8 cellular contexts compared by ENCODE assay signal in the genomic region with DNA sequence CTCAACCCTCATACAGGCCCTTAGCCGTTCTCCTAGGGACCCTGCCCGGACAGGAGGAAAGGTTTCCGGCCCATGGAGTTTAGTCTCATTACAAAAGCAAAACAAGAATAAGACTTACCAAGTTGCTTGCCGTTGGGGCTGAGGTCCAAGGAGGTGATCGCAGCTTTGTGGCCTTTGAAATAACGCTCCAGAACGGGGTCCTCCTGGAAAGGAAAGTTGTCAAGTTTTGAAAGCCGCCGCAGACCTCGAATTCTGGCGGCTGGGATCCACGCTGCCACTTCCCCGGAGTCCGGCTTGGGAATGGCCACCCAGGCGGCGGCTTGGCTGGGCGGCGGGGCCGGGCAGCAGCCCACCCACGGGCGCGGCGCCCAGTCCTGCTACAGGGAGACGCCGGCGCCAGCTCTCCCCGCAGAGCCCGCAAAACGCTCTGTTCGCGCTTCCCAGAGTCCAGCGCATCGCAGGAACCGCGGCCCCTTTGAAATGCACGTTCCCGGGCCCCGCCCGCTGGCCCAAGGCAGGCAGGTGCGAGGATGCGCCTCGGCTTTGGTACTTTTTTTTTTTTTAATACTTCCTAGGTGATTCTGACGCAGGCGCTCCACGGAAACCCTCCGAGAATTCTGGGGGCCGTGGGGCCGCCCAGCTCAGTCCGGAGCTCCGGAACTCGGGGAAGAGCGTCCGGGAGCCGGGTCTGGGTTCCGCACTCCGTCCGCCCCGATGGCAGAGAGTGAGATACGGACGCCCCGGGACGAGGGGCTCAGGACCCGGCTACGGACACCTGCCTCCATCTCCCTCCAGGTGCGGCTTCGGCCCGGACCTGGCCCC. TPM values are rescaled to one million over a fixed set of nuclear protein-coding genes. Genes with fewer than 3 reads are reported as not detected.
DNase-seq lines count a peak whose midpoint lies in the region; ATAC-seq and TF ChIP-seq lines count a peak whose summit lies in the region.

No MANE protein-coding gene starts in this region.

- H3K27ac Mint-ChIP-seq in activated CD8-positive, alpha-beta memory T cell treated with anti-CD3 and anti-CD28 coated beads, Interleukin-2, amount 10 ng/mL, durations not matched to agents 7 days and 5 days: peak overlapping the region; percentile 97
- peak overlapping the region; percentile 83 for H3K27ac Mint-ChIP-seq in activated T-helper 17 cell treated with anti-CD3 and anti-CD28 coated beads, Interleukin-2, amount 50 U/mL, for 72 hours

- peaks cover 36% of the 10 kb centered on the region for H3K36me3 Mint-ChIP-seq in activated CD8-positive, alpha-beta memory T cell treated with anti-CD3 and anti-CD28 coated beads, Interleukin-2, amount 10 ng/mL, durations not matched to agents 7 days and 5 days
- H3K36me3 Mint-ChIP-seq in activated T-helper 17 cell treated with anti-CD3 and anti-CD28 coated beads, Interleukin-2, amount 50 U/mL, for 72 hours (ENCODE audit: low read depth): peaks cover 46% of the 10 kb centered on the region

- H3K36me3 ChIP-seq in neuron (ENCODE audit: insufficient read depth, low read length) (peaks cover 5% of the 10 kb centered on the region), thyroid gland (no peaks in the 10 kb centered on the region)

- H3K4me1 ChIP-seq in neuron (ENCODE audit: insufficient read depth, low read length) (peaks cover 11% of the 10 kb centered on the region), thyroid gland (peaks cover 16 to 33% of the 10 kb centered on the region in 2 donors)

- peak overlapping the region; percentile 93 for H2AFZ ChIP-seq in neuron (ENCODE audit: low read depth, low read length)

- no peaks in the 10 kb centered on the region for H3K9me3 Mint-ChIP-seq in activated CD8-positive, alpha-beta memory T cell treated with anti-CD3 and anti-CD28 coated beads, Interleukin-2, amount 10 ng/mL, durations not matched to agents 7 days and 5 days (ENCODE audit: low read depth)
- H3K9me3 Mint-ChIP-seq in activated T-helper 17 cell treated with anti-CD3 and anti-CD28 coated beads, Interleukin-2, amount 50 U/mL, for 72 hours: no peaks in the 10 kb centered on the region

- TF ChIP-seq CTCF in fibroblast of the aortic adventitia (IDR thresholded peaks at IDR 0.05; ENCODE audit: insufficient read depth, low read length): no peak
- TF ChIP-seq CTCF in thyroid gland (IDR thresholded peaks at IDR 0.05): peak in 1 of 6 experiments; percentile 19

- intact Hi-C loops in thyroid gland (cut with DNase I): loop anchor here (5.0 kb wide), 1 partner anchor 508 kb away; no protein-coding TSS in a partner anchor

- peak; percentile 67 for DNase-seq in activated CD8-positive, alpha-beta memory T cell treated with anti-CD3 and anti-CD28 coated beads, Interleukin-2, amount 10 ng/mL, durations not matched to agents 7 days and 5 days
- DNase-seq in activated CD8-positive, alpha-beta memory T cell treated with anti-CD3 and anti-CD28 coated beads for 24 hours: no peak
- DNase-seq in NCI-H526 (lab: John Stamatoyannopoulos, UW) (peak; percentile 57 to 69), fibroblast of the aortic adventitia (ENCODE audit: low read depth) (no peak), thyroid gland (peak; percentile 49 to 52)

- no peak for TF ChIP-seq POLR2A in thyroid gland (IDR thresholded peaks at IDR 0.05)

- peak overlapping the region; percentile 88 to 91 (median 89) for H3K27ac ChIP-seq in thyroid gland

- H3K4me3 ChIP-seq in fibroblast of the aortic adventitia (ENCODE audit: low read depth, low read length): peak overlapping the region; percentile 69
- peak overlapping the region; percentile 72 for H3K4me3 ChIP-seq in neuron (ENCODE audit: low read length)
- H3K4me3 ChIP-seq in thyroid gland (replicated peaks in 1 of 3): peak overlapping the region; percentile 73 to 89 (median 79)

- peak; percentile 25 for ATAC-seq in activated CD8-positive, alpha-beta memory T cell treated with anti-CD3 and anti-CD28 coated beads, Interleukin-2, amount 10 ng/mL, durations not matched to agents 7 days and 5 days
- ATAC-seq in HG02973 (IDR thresholded peaks at IDR 0.05; ENCODE audit: unreplicated experiment): peak; percentile 22
- ATAC-seq in activated T-helper 17 cell treated with anti-CD3 and anti-CD28 coated beads, Interleukin-2, amount 50 U/mL, for 72 hours (replicated peaks): peak; percentile 41

- CTCF ChIA-PET in activated CD8-positive, alpha-beta memory T cell treated with anti-CD3 and anti-CD28 coated beads, Interleukin-2, amount 10 ng/mL, durations not matched to agents 7 days and 5 days (lab: Charles Lee): interaction anchor here (0.7 to 9.6 kb wide), 21 partner anchors 12 to 506 kb away, joined by 3 to 194 read pairs (median 4); a partner anchor contains a TSS

- peak overlapping the region; percentile 92 for H3K4me3 Mint-ChIP-seq in activated CD8-positive, alpha-beta memory T cell treated with anti-CD3 and anti-CD28 coated beads, Interleukin-2, amount 10 ng/mL, durations not matched to agents 7 days and 5 days
- H3K4me3 Mint-ChIP-seq in activated T-helper 17 cell treated with anti-CD3 and anti-CD28 coated beads, Interleukin-2, amount 50 U/mL, for 72 hours: peak overlapping the region; percentile 85

- 0 to 1% methylated on average over 36 to 41 of the region's 67 CpGs for WGBS in thyroid gland, 2 donors

- H3K27me3 ChIP-seq in neuron (ENCODE audit: insufficient read depth, low read length) (no peaks in the 10 kb centered on the region), thyroid gland (no peaks in the 10 kb centered on the region)

- H3K27me3 Mint-ChIP-seq in activated CD8-positive, alpha-beta memory T cell treated with anti-CD3 and anti-CD28 coated beads, Interleukin-2, amount 10 ng/mL, durations not matched to agents 7 days and 5 days: no peaks in the 10 kb centered on the region
- H3K27me3 Mint-ChIP-seq in activated T-helper 17 cell treated with anti-CD3 and anti-CD28 coated beads, Interleukin-2, amount 50 U/mL, for 72 hours: no peaks in the 10 kb centered on the region

- H3K9me3 ChIP-seq in neuron (ENCODE audit: low read length): no peaks in the 10 kb centered on the region
- H3K9me3 ChIP-seq in thyroid gland: no peaks in the 10 kb centered on the region

- peaks cover 75% of the 10 kb centered on the region for H3K4me1 Mint-ChIP-seq in activated CD8-positive, alpha-beta memory T cell treated with anti-CD3 and anti-CD28 coated beads, Interleukin-2, amount 10 ng/mL, durations not matched to agents 7 days and 5 days
- peaks cover 37% of the 10 kb centered on the region for H3K4me1 Mint-ChIP-seq in activated T-helper 17 cell treated with anti-CD3 and anti-CD28 coated beads, Interleukin-2, amount 50 U/mL, for 72 hours

RNA-seq across cellular contexts. Expression of a gene that starts 0.6 kb away (rescaled TPM):
- total RNA-seq in activated CD8-positive, alpha-beta memory T cell treated with anti-CD3 and anti-CD28 coated beads, Interleukin-2, amount 10 ng/mL, durations not matched to agents 7 days and 5 days: 10 to 100 TPM; 16.5 to 17.5 TPM
- 10 to 100 TPM; 15.1 to 16.7 TPM for total RNA-seq in activated T-helper 17 cell treated with anti-CD3 and anti-CD28 coated beads, Interleukin-2, amount 50 U/mL, for 72 hours
- total RNA-seq in fibroblast of the aortic adventitia (ENCODE audit: low replicate concordance) (8.3 and 12.1 TPM in 2 replicates), thyroid gland (10 to 100 TPM in 1 of 4 donors, 1 to 10 TPM in 3; 7.0 to 11.2 (median 7.3) TPM)

RNA-seq across cellular contexts. Expression of a gene that starts 0.6 kb away (rescaled TPM):
- 10 to 100 TPM; 52.2 to 58.8 TPM for total RNA-seq in activated CD8-positive, alpha-beta memory T cell treated with anti-CD3 and anti-CD28 coated beads, Interleukin-2, amount 10 ng/mL, durations not matched to agents 7 days and 5 days
- 10 to 100 TPM; 47.5 to 54.3 TPM for total RNA-seq in activated T-helper 17 cell treated with anti-CD3 and anti-CD28 coated beads, Interleukin-2, amount 50 U/mL, for 72 hours
- total RNA-seq in fibroblast of the aortic adventitia (ENCODE audit: low replicate concordance) (2.8 and 19.3 TPM in 2 replicates), thyroid gland (10 to 100 TPM; 21.2 to 38.3 (median 27.2) TPM)

Comparison
In these comparisons a context has a peak if more than half of its experiments do, and no peak if none do; other contexts are left out.
1. DNase-seq: peak in activated CD8-positive, alpha-beta memory T cell treated with anti-CD3 and anti-CD28 coated beads, Interleukin-2, amount 10 ng/mL, durations not matched to agents 7 days and 5 days (single experiment), NCI-H526 (2 of 2) and thyroid gland (2 of 2); none in activated CD8-positive, alpha-beta memory T cell treated with anti-CD3 and anti-CD28 coated beads for 24 hours (single experiment) and fibroblast of the aortic adventitia (single experiment).
2. Peak in every context shown above with its lines, with median percentiles within 50 percentile points of each other: ATAC-seq and H3K4me3 ChIP-seq.